ENCODE assay signal across 16 cellular contexts in the genomic region with DNA sequence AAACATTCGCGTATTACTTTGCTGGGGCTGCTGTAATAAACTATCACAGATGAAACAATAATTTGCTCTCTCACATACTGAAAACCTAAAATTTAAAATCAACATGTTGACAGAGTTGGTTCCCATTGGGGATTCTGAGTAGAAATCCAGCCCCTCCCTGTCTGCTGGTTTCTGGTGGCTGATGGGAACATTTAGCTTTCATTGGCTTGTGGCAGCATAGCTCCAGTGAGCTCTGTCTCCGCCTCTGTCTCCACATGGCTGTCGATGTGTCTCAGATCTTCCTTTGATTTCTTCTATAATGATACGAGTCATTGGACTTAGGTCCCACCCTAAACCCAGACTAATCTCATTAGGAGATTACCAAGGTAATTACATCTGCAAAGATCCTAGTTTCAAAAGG. TPM values are rescaled to one million over a fixed set of nuclear protein-coding genes. Genes with fewer than 3 reads are reported as not detected.
"Had no signal": no experiment of that assay in that cellular context is flagged by ENCODE, and none has a peak within 500 bp of the region (broad histone marks: within the 10 kb centered on the region; RNA-seq: fewer than 3 reads in every experiment).

No MANE protein-coding gene starts in this region.

RNA-seq across cellular contexts. Expression of a gene that starts 30.9 kb away (rescaled TPM):
- total RNA-seq: activated naive CD4-positive, alpha-beta T cell treated with anti-CD3 and anti-CD28 coated beads for 36 hours; activated naive CD4-positive, alpha-beta T cell treated with anti-CD3 and anti-CD28 coated beads, Interleukin-2, amount 50 U/mL, for 72 hours; activated naive CD8-positive, alpha-beta T cell treated with anti-CD3 and anti-CD28 coated beads for 36 hours; activated naive CD8-positive, alpha-beta T cell treated with anti-CD3 and anti-CD28 coated beads, Interleukin-2, amount 10 ng/mL, durations not matched to agents 7 days and 5 days; activated T-cell treated with anti-CD3 and anti-CD28 coated beads, Interleukin-2, amount 50 U/mL, for 4 hours; activated T-cell treated with anti-CD3 and anti-CD28 coated beads, Interleukin-2, amount 50 U/mL, for 72 hours; activated T-helper 1 cell treated with anti-CD3 and anti-CD28 coated beads, Interleukin-12 subunit alpha, Interleukin-12 subunit beta, Interleukin-2, Interleukin-4 antibody, amounts not matched to agents 30 ng/mL and 10 ng/mL and 1 ng/mL, durations not matched to agents 14 hours and 24 hours and 36 hours; adrenal gland; aorta; ascending aorta; body of pancreas; breast epithelium; cardiac muscle cell; cardiac septum; chondrocyte had no signal
- polyA plus RNA-seq: adipose tissue, adrenal gland, aorta, cardiac muscle cell had no signal
